Comparison of ENCODE assay signal across 8 cellular contexts in the genomic region with DNA sequence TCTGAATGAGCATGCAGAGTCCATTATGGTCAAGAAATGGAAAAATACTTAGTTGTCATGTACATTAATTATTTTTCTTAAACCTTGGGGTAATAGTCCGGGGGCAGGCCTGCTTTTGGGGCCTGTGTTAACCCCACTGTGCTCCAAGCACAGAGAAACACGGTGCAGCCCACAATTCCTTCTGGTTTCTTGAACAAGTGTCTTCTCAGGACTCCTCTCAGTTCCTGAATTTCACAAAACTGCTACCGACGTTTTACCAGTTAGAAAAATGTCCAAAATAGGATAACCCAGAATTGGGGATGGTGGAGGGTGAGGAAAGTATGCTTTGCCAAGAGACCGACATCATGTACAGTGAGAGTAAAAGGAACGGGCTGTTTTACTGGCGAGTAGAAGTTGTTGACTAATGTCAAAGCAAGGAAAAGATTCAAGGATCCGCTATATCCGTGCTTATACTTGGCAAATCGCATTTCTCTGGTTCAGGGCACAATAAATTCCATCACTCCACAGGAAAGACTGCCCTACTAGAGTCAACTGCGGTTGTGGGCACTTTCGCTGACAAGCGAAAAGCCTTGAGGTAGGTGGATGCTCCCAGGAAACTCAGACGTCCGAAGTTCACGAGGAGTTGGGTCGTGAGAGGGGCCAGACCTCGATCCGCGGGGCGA. TPM values are rescaled to one million over a fixed set of nuclear protein-coding genes. Genes with fewer than 3 reads are reported as not detected.
DNase-seq lines count a peak whose midpoint lies in the region; ATAC-seq and TF ChIP-seq lines count a peak whose summit lies in the region.

No MANE protein-coding gene starts in this region.

- H3K27me3 ChIP-seq in HUES64 (ENCODE audit: insufficient read depth, low read length): peaks cover 10% of the 10 kb centered on the region
- H3K27me3 ChIP-seq in muscle layer of duodenum (ENCODE audit: low read depth, low read length): no peaks in the 10 kb centered on the region

- no peak for ATAC-seq in GM18498 (IDR thresholded peaks at IDR 0.05; ENCODE audit: unreplicated experiment)

- H3K9ac ChIP-seq in HUES64 (ENCODE audit: low read depth, low read length): peak overlapping the region; percentile 63

- H3K4me1 ChIP-seq in HUES64 (ENCODE audit: insufficient read depth, low read length): peaks cover 28% of the 10 kb centered on the region
- peaks cover 5 to 20% of the 10 kb centered on the region in 2 donors for H3K4me1 ChIP-seq in muscle layer of duodenum (ENCODE audit: control insufficient read depth in 1 of 2, insufficient read depth in 2 of 2, low read length in 2 of 2)

- no peak for TF ChIP-seq CTCF in AG10803 (conservative IDR thresholded peaks at IDR 0.05; ENCODE audit: low read length)

- H3K36me3 ChIP-seq in HUES64 (ENCODE audit: insufficient read depth, low read length) (peaks cover 13% of the 10 kb centered on the region), muscle layer of duodenum (ENCODE audit: control insufficient read depth in 1 of 2, insufficient read depth in 2 of 2, low read length in 2 of 2) (peaks cover 4 to 5% of the 10 kb centered on the region in 2 donors)

- DNase-seq in AG10803 (ENCODE audit: low read depth) (no peak), caudate nucleus (lab: John Stamatoyannopoulos, UW) (no peak), COLO829 (ENCODE audit: low spot score) (no peak), activated gamma-delta T cell treated with Interleukin-2 at 50 U/mL for 16 hours (no peak), NCI-H510A (lab: John Stamatoyannopoulos, UW) (no peak)

- H3K27ac ChIP-seq in HUES64 (ENCODE audit: low read depth, low read length): no peak overlapping the region
- peak overlapping the region; percentile 92 for H3K27ac ChIP-seq in caudate nucleus (ENCODE audit: low read depth, low read length)
- peak overlapping the region; percentile 85 for H3K27ac ChIP-seq in muscle layer of duodenum (ENCODE audit: low read length)

- 32% methylated on average over 21 of the region's 21 CpGs for WGBS in HUES64

- H3K4me3 ChIP-seq in AG10803 (ENCODE audit: low read length): peak overlapping the region; percentile 89
- H3K4me3 ChIP-seq in HUES64 (ENCODE audit: low read length): peak overlapping the region; percentile 87
- peak overlapping the region; percentile 85 to 87 for H3K4me3 ChIP-seq in muscle layer of duodenum (ENCODE audit: low read depth in 1 of 2, low read length in 2 of 2)

- no peaks in the 10 kb centered on the region for H3K9me3 ChIP-seq in HUES64 (ENCODE audit: insufficient read depth, low read depth, low read length)
- no peaks in the 10 kb centered on the region for H3K9me3 ChIP-seq in muscle layer of duodenum (ENCODE audit: control insufficient read depth in 1 of 2, low read length in 2 of 2)

RNA-seq across cellular contexts. Expression of a gene that starts 0.5 kb away (rescaled TPM):
- 14.3 TPM for polyA plus RNA-seq in HUES64 (2013, experiment 1 of 2)
- polyA plus RNA-seq in HUES64 (2013, experiment 2 of 2): 16.1 TPM

RNA-seq across cellular contexts. Expression of a gene that starts 54.1 kb away (rescaled TPM):
- 6.0 TPM for polyA plus RNA-seq in HUES64 (2013, experiment 1 of 2)
- polyA plus RNA-seq in HUES64 (2013, experiment 2 of 2): 7.0 TPM
